14 cellular contexts compared by ENCODE assay signal in the genomic region with DNA sequence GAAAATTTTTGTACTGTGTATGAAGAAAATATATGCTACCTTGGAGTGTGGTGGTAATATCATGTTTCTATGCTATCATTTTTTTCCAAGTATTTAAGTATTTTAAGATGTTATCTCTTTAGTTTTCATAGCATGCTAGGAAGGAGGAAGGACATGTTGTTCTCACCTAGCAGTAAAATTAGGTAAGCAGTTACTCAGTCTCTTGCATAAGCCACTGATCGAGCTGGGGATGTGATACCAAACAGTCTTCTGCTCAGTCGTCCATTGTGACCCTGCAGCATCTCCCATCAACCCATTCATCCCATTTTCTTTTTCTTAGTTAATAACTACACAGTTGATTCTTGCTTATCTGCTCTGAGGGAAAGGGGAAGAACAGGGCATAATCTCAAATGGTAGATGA.
"Had no signal": no experiment of that assay in that cellular context is flagged by ENCODE, and none has a peak within 500 bp of the region (broad histone marks: within the 10 kb centered on the region; RNA-seq: fewer than 3 reads in every experiment).

No MANE protein-coding gene starts in this region.

- H3K4me1 ChIP-seq: ascending aorta, gastroesophageal sphincter, thyroid gland had no signal

- H3K4me3 Mint-ChIP-seq: activated CD4-positive, alpha-beta memory T cell treated with anti-CD3 and anti-CD28 coated beads for 36 hours; activated naive CD8-positive, alpha-beta T cell treated with anti-CD3 and anti-CD28 coated beads for 36 hours; nephron progenitor cell; T-helper 2 cell treated with Interferon-gamma antibody and Interleukin-4, amounts not matched to agents 5 μg/mL and 100 μg/mL, for 36 hours had no signal

- H3K9me3 ChIP-seq: ascending aorta, gastroesophageal sphincter, ovary, thyroid gland, vagina had no signal

- H3K9me3 Mint-ChIP-seq: activated CD4-positive, alpha-beta memory T cell treated with anti-CD3 and anti-CD28 coated beads for 36 hours; activated naive CD8-positive, alpha-beta T cell treated with anti-CD3 and anti-CD28 coated beads for 36 hours; nephron progenitor cell had no signal

- DNase-seq: activated CD4-positive, alpha-beta memory T cell treated with anti-CD3 and anti-CD28 coated beads for 36 hours; activated gamma-delta T cell; activated naive CD8-positive, alpha-beta T cell treated with anti-CD3 and anti-CD28 coated beads for 36 hours; activated T-cell treated with anti-CD3 and anti-CD28 coated beads, Interleukin-2, amount 50 U/mL, for 48 hours; left cardiac atrium; nephron progenitor cell; ovary; SW 1271; thyroid gland had no signal

- H3K27ac ChIP-seq: ascending aorta, cardiac muscle cell, gastroesophageal sphincter, ovary, thyroid gland, vagina had no signal

- H3K27me3 Mint-ChIP-seq: activated naive CD8-positive, alpha-beta T cell treated with anti-CD3 and anti-CD28 coated beads for 36 hours had no signal

- H3K36me3 ChIP-seq: ascending aorta, cardiac muscle cell, gastroesophageal sphincter, ovary, thyroid gland, vagina had no signal

- H3K36me3 Mint-ChIP-seq: activated CD4-positive, alpha-beta memory T cell treated with anti-CD3 and anti-CD28 coated beads for 36 hours; activated naive CD8-positive, alpha-beta T cell treated with anti-CD3 and anti-CD28 coated beads for 36 hours had no signal

- H3K4me1 Mint-ChIP-seq: nephron progenitor cell had no signal

- H3K4me3 ChIP-seq: ascending aorta, cardiac muscle cell, gastroesophageal sphincter, ovary, thyroid gland, vagina had no signal

- ATAC-seq: gastroesophageal sphincter had no signal

- H3K27me3 ChIP-seq: ascending aorta, cardiac muscle cell, gastroesophageal sphincter, ovary, thyroid gland, vagina had no signal

- H3K27ac Mint-ChIP-seq: activated CD4-positive, alpha-beta memory T cell treated with anti-CD3 and anti-CD28 coated beads for 36 hours; activated naive CD8-positive, alpha-beta T cell treated with anti-CD3 and anti-CD28 coated beads for 36 hours; nephron progenitor cell; T-helper 2 cell treated with Interferon-gamma antibody and Interleukin-4, amounts not matched to agents 5 μg/mL and 100 μg/mL, for 36 hours had no signal
